In genomic region chr13:104372128-104372527, GRCh38 we compare ENCODE assay signal across 18 cellular contexts.
DNase-seq lines count a peak whose midpoint lies in the region; ATAC-seq and TF ChIP-seq lines count a peak whose summit lies in the region.
"Had no signal": no experiment of that assay in that cellular context is flagged by ENCODE, and none has a peak within 500 bp of the region (broad histone marks: within the 10 kb centered on the region; RNA-seq: fewer than 3 reads in every experiment).

No MANE protein-coding gene starts in this region.

- H3K79me1 ChIP-seq in neuronal stem cell (ENCODE audit: low read depth, low read length): no peaks in the 10 kb centered on the region

- no peak for TF ChIP-seq POLR2A in adrenal gland (IDR thresholded peaks at IDR 0.05)

- TF ChIP-seq CTCF in fibroblast of pulmonary artery (IDR thresholded peaks at IDR 0.05; ENCODE audit: low read length, missing control alignments): no peak
- no peak for TF ChIP-seq CTCF in adrenal gland (IDR thresholded peaks at IDR 0.05)

- H3K23ac ChIP-seq in neuronal stem cell (ENCODE audit: low read depth, low read length, poor library complexity): no peak overlapping the region

- ATAC-seq in HG02981 (IDR thresholded peaks at IDR 0.05; ENCODE audit: unreplicated experiment): no peak
- ATAC-seq: A549 had no signal

- H3K27me3 ChIP-seq in neuronal stem cell (ENCODE audit: control insufficient read depth in 3 of 3, insufficient read depth in 3 of 3, low read depth in 1 of 3, low read length in 3 of 3): no peaks in the 10 kb centered on the region
- no peaks in the 10 kb centered on the region for H3K27me3 ChIP-seq in adrenal gland

- H3K9me3 ChIP-seq in neuronal stem cell (replicated peaks in 1 of 2; ENCODE audit: control insufficient read depth in 2 of 2, insufficient read depth in 1 of 2, low read depth in 1 of 2, low read length in 2 of 2) (no peaks in the 10 kb centered on the region), adrenal gland (replicated peaks in 1 of 3) (no peaks in the 10 kb centered on the region)
- H3K9me3 ChIP-seq: A549, Caco-2 had no signal

- peak overlapping the region; percentile 0 for H2AFZ ChIP-seq in neuronal stem cell (ENCODE audit: low read length)

- H3K4ac ChIP-seq in neuronal stem cell (ENCODE audit: low read length): no peak overlapping the region

- H3K27ac ChIP-seq in neuronal stem cell (replicated peaks; ENCODE audit: low read length) (no peak overlapping the region), adrenal gland (no peak overlapping the region)
- H3K27ac ChIP-seq: 22Rv1, A549, C4-2B had no signal

- no peak overlapping the region for H3K14ac ChIP-seq in neuronal stem cell (ENCODE audit: low read length)

- H3K4me1 ChIP-seq in neuronal stem cell (ENCODE audit: control insufficient read depth in 2 of 2, insufficient read depth in 1 of 2, low read depth in 1 of 2, low read length in 2 of 2) (no peaks in the 10 kb centered on the region), adrenal gland (replicated peaks in 1 of 2) (no peaks in the 10 kb centered on the region)
- H3K4me1 ChIP-seq: A549, Caco-2 had no signal

- WGBS in neuronal stem cell (ENCODE audit: extremely low coverage in 2 of 2, insufficient read length in 2 of 2, insufficient replicate concordance in 1 of 2), 2 donors: no CpG with 5 or more reads among the region's 5 CpGs
- 50 to 59% (median 55%) methylated on average over 5 of the region's 5 CpGs for WGBS in adrenal gland, 4 donors

- no peak overlapping the region for H3K4me2 ChIP-seq in neuronal stem cell (ENCODE audit: insufficient read depth, low read length, poor library complexity, severe bottlenecking)
- H3K4me2 ChIP-seq: A549 had no signal

- no peak overlapping the region for H2BK12ac ChIP-seq in neuronal stem cell (ENCODE audit: low read length)

- no peak overlapping the region for H2BK15ac ChIP-seq in neuronal stem cell (ENCODE audit: low read length)

- H3K36me3 ChIP-seq in neuronal stem cell (replicated peaks in 1 of 2; ENCODE audit: control insufficient read depth in 2 of 2, insufficient read depth in 2 of 2, low read length in 2 of 2): no peaks in the 10 kb centered on the region
- H3K36me3 ChIP-seq in adrenal gland (replicated peaks in 1 of 2): no peaks in the 10 kb centered on the region

- no peak overlapping the region for H4K8ac ChIP-seq in neuronal stem cell (ENCODE audit: low read depth, low read length)

- no peak overlapping the region for H2BK120ac ChIP-seq in neuronal stem cell (ENCODE audit: low read depth, low read length)

- H3K4me3 ChIP-seq in fibroblast of pulmonary artery (replicated peaks; ENCODE audit: low read depth, low read length) (no peak overlapping the region), neuronal stem cell (ENCODE audit: low read length in 2 of 2) (no peak overlapping the region), adrenal gland (no peak overlapping the region)
- H3K4me3 ChIP-seq: A549 had no signal

- H3K9ac ChIP-seq in neuronal stem cell (ENCODE audit: low read depth, low read length, poor library complexity): no peak overlapping the region

- intact Hi-C loops in adrenal gland (cut with DNase I): no loop called here

- H2BK5ac ChIP-seq in neuronal stem cell (ENCODE audit: low read length): no peak overlapping the region

- no peak overlapping the region for H3K18ac ChIP-seq in neuronal stem cell (ENCODE audit: low read length)

- peak in 2 of 3 experiments; percentile 26 to 44 for DNase-seq in NCI-H1417 (lab: John Stamatoyannopoulos, UW)
- no peak for DNase-seq in NCI-H1417 treated with DMSO at 0.1 percent for 48 hours (lab: John Stamatoyannopoulos, UW)
- DNase-seq in NCI-H526 (lab: John Stamatoyannopoulos, UW): peak; percentile 26 to 46
- DNase-seq in fibroblast of pulmonary artery (ENCODE audit: low read depth): peak; percentile 21
- DNase-seq in neuronal stem cell (ENCODE audit: low spot score): no peak
- no peak for DNase-seq in HUDEP-2 (lab: John Stamatoyannopoulos, UW; ENCODE audit: unreplicated experiment in 76 of 76)
- no peak for DNase-seq in adrenal gland
- DNase-seq: AML-193; Caco-2; CD4-positive, alpha-beta T cell; DMS79; GF-D8; GOT3; H9 had no signal

- H4K91ac ChIP-seq in neuronal stem cell (ENCODE audit: low read depth, low read length, poor library complexity): no peak overlapping the region

- no peak overlapping the region for H2AK5ac ChIP-seq in neuronal stem cell (ENCODE audit: low read depth, low read length)

Comparison
In these comparisons a context has a peak if more than half of its experiments do, and no peak if none do; other contexts are left out.
1. DNase-seq: peak in NCI-H1417 (2 of 3), NCI-H526 (2 of 2) and fibroblast of pulmonary artery (single experiment); none in NCI-H1417 treated with DMSO at 0.1 percent for 48 hours (single experiment), neuronal stem cell (single experiment), HUDEP-2 (0 of 76) and adrenal gland (0 of 7).